In genomic region chr1:12501661-12502060, GRCh38 we compare ENCODE assay signal across 12 cellular contexts.
DNase-seq lines count a peak whose midpoint lies in the region; ATAC-seq and TF ChIP-seq lines count a peak whose summit lies in the region.
"Had no signal": no experiment of that assay in that cellular context is flagged by ENCODE, and none has a peak within 500 bp of the region (broad histone marks: within the 10 kb centered on the region; RNA-seq: fewer than 3 reads in every experiment).

No MANE protein-coding gene starts in this region.

- H3K27me3 Mint-ChIP-seq in mesothelial cell of epicardium (ENCODE audit: low read depth) = no peaks in the 10 kb centered on the region
- peaks cover 4% of the 10 kb centered on the region for H3K27me3 Mint-ChIP-seq in nephron progenitor cell (ENCODE audit: low read depth, poor library complexity)

- H3K9me3 Mint-ChIP-seq in mesothelial cell of epicardium = no peaks in the 10 kb centered on the region
- H3K9me3 Mint-ChIP-seq in nephron progenitor cell = no peaks in the 10 kb centered on the region

- H3K4me1 Mint-ChIP-seq in mesothelial cell of epicardium (peaks cover 63% of the 10 kb centered on the region), nephron progenitor cell (peaks cover 51% of the 10 kb centered on the region)

- H3K27me3 ChIP-seq in IMR-90 (ENCODE audit: control insufficient read depth, insufficient read depth, low read length) (no peaks in the 10 kb centered on the region), brain microvascular endothelial cell (replicated peaks) (no peaks in the 10 kb centered on the region)
- H3K27me3 ChIP-seq: body of pancreas, neutrophil, stomach had no signal

- no peak overlapping the region for H4K91ac ChIP-seq in IMR-90 (ENCODE audit: insufficient read depth, low read depth, low read length)

- H3K27ac ChIP-seq in IMR-90 (ENCODE audit: insufficient read depth, low read length) (no peak overlapping the region), brain microvascular endothelial cell (peak overlapping the region; percentile 41)
- H3K27ac ChIP-seq: body of pancreas, neutrophil had no signal

- in situ Hi-C loops in IMR-90 (cut with MboI; ENCODE audit: low sequenced_read_pairs) (no loop called here), brain microvascular endothelial cell (cut with HindIII; ENCODE audit: low pct_ligation_motif_present, low sequenced_read_pairs) (no loop called here)

- CTCF ChIA-PET in IMR-90 (lab: Yijun Ruan, JAX) = no interaction called here

- POLR2A ChIA-PET in IMR-90 (lab: Charles Lee; ENCODE audit: unreplicated experiment) = no interaction called here

- H2AFZ ChIP-seq in IMR-90 (replicated peaks; ENCODE audit: low read length, poor library complexity) = no peak overlapping the region

- H3K9me3 ChIP-seq in IMR-90 (ENCODE audit: control insufficient read depth, insufficient read depth, low read length) = no peaks in the 10 kb centered on the region
- H3K9me3 ChIP-seq: body of pancreas, neutrophil, stomach had no signal

- H2BK120ac ChIP-seq in IMR-90 (ENCODE audit: low read depth, low read length) = no peak overlapping the region

- H3K14ac ChIP-seq in IMR-90 (replicated peaks; ENCODE audit: low read depth, low read length) = no peak overlapping the region

- TF ChIP-seq CTCF in IMR-90 (conservative IDR thresholded peaks at IDR 0.05; ENCODE audit: low read depth, low read length) (no peak), brain microvascular endothelial cell (IDR thresholded peaks at IDR 0.05; ENCODE audit: low read depth, low read length, missing control alignments) (no peak), mesothelial cell of epicardium (IDR thresholded peaks at IDR 0.05; ENCODE audit: unreplicated experiment) (no peak), nephron progenitor cell (IDR thresholded peaks at IDR 0.05) (no peak)

- no peak overlapping the region for H2BK15ac ChIP-seq in IMR-90 (ENCODE audit: low read depth, low read length)

- no peak overlapping the region for H3K56ac ChIP-seq in IMR-90 (ENCODE audit: extremely low read depth, insufficient read depth, low read length)

- no peaks in the 10 kb centered on the region for H3K9me1 ChIP-seq in IMR-90 (ENCODE audit: insufficient read depth, low read length)

- H2AK5ac ChIP-seq in IMR-90 (ENCODE audit: low read depth, low read length) = no peak overlapping the region

- no peak overlapping the region for H4K5ac ChIP-seq in IMR-90 (ENCODE audit: low read depth, low read length)

- H2AK9ac ChIP-seq in IMR-90 (replicated peaks; ENCODE audit: low read depth, low read length, poor library complexity) = no peak overlapping the region

- H3K4ac ChIP-seq in IMR-90 (ENCODE audit: low read depth, low read length) = no peak overlapping the region

- H3K18ac ChIP-seq in IMR-90 (ENCODE audit: low read depth, low read length) = no peak overlapping the region

- H3K4me3 Mint-ChIP-seq in mesothelial cell of epicardium (no peak overlapping the region), nephron progenitor cell (no peak overlapping the region)

- BruUV-seq in IMR-90 (replicated peaks; lab: Mats Ljungman, UMichigan) = no TSS peak

- H3K4me1 ChIP-seq in IMR-90 (ENCODE audit: control insufficient read depth, insufficient read depth, low read length) = peaks cover 4% of the 10 kb centered on the region

- TF ChIP-seq RAD21 in IMR-90 (IDR thresholded peaks at IDR 0.05; ENCODE audit: low read length) = no peak

- no peak overlapping the region for H2BK20ac ChIP-seq in IMR-90 (ENCODE audit: low read depth, low read length)

- H3K27ac Mint-ChIP-seq in mesothelial cell of epicardium = peak overlapping the region; percentile 75
- H3K27ac Mint-ChIP-seq in nephron progenitor cell = no peak overlapping the region

- no peak overlapping the region for H2BK5ac ChIP-seq in IMR-90 (ENCODE audit: low read depth, low read length, poor library complexity, severe bottlenecking)

- H3K36me3 Mint-ChIP-seq in mesothelial cell of epicardium (peaks cover 42% of the 10 kb centered on the region), nephron progenitor cell (ENCODE audit: low read depth) (peaks cover 25% of the 10 kb centered on the region)

- DNase-seq in EH (ENCODE audit: low read depth) = peak; percentile 69
- peak; percentile 86 for DNase-seq in IMR-90
- peak; percentile 66 for DNase-seq in brain microvascular endothelial cell
- DNase-seq in mesothelial cell of epicardium (ENCODE audit: low spot score in 2 of 2, unreplicated experiment in 2 of 2) = no peak
- DNase-seq in nephron progenitor cell = no peak
- DNase-seq in SKM-1 (lab: John Stamatoyannopoulos, UW; ENCODE audit: unreplicated experiment) = no peak
- DNase-seq: NCI-H1930, stomach had no signal

- H3K23ac ChIP-seq in IMR-90 (ENCODE audit: low read depth, low read length) = no peak overlapping the region

- H3K4me2 ChIP-seq in IMR-90 (ENCODE audit: low read depth, low read length) = no peak overlapping the region

- H3K4me3 ChIP-seq in IMR-90 (ENCODE audit: insufficient read depth, low read depth, low read length) = no peak overlapping the region
- no peak overlapping the region for H3K4me3 ChIP-seq in brain microvascular endothelial cell (ENCODE audit: low read depth, low read length)
- H3K4me3 ChIP-seq: body of pancreas, stomach had no signal

- H4K20me1 ChIP-seq in IMR-90 (ENCODE audit: insufficient read depth, low read length) = no peaks in the 10 kb centered on the region

- WGBS in IMR-90 (ENCODE audit: extremely low coverage in 2 of 2, insufficient read length in 1 of 2), 2 experiments = 64% methylated on average over 6 of the region's 9 CpGs; no CpG with 5 or more reads in 1 of the 2 experiments

- H3K9ac ChIP-seq in IMR-90 (ENCODE audit: low read depth, low read length) = no peak overlapping the region

- peak; percentile 80 for ATAC-seq in IMR-90 (ENCODE audit: low read depth)
- no peak for ATAC-seq in HG03439 (IDR thresholded peaks at IDR 0.05; ENCODE audit: unreplicated experiment)
- ATAC-seq in GM21528 (IDR thresholded peaks at IDR 0.05; ENCODE audit: low FRiP score, unreplicated experiment) = no peak
- ATAC-seq: body of pancreas had no signal

- H3K36me3 ChIP-seq in IMR-90 (ENCODE audit: control insufficient read depth, insufficient read depth, low read length) (peaks cover 6% of the 10 kb centered on the region; the same call in 1 of the 2 replicates), brain microvascular endothelial cell (replicated peaks) (peaks cover 13% of the 10 kb centered on the region)

- no peaks in the 10 kb centered on the region for H3K79me1 ChIP-seq in IMR-90 (ENCODE audit: low read depth in 1 of 2, low read length in 2 of 2)

- no peak for TF ChIP-seq POLR2A in IMR-90 (IDR thresholded peaks at IDR 0.05; ENCODE audit: low read depth, low read length)

- H4K8ac ChIP-seq in IMR-90 (ENCODE audit: low read depth in 2 of 2, low read length in 2 of 2) = no peak overlapping the region

- dilution Hi-C loops in IMR-90 (cut with HindIII; ENCODE audit: low sequenced_read_pairs, unreplicated experiment) = no loop called here

- intact Hi-C loops in IMR-90 (cut with micrococcal nuclease) = no loop called here

TF ChIP-seq in IMR-90, 13 proteins besides CTCF, POLR2A, EP300 and RAD21:
- no peak for TF ChIP-seq CEBPB (IDR thresholded peaks at IDR 0.05; ENCODE audit: low read depth, low read length)
- TF ChIP-seq BHLHE40 (IDR thresholded peaks at IDR 0.05; ENCODE audit: low read depth, low read length) = peak; percentile 59
- no peak for TF ChIP-seq MAFK (IDR thresholded peaks at IDR 0.05; ENCODE audit: low read depth, low read length)
- peak; percentile 33; the same call in 1 of the 2 replicates for TF ChIP-seq FOS (IDR thresholded peaks at IDR 0.05; ENCODE audit: low read depth, low read length)

Comparison
In these comparisons a context has a peak if more than half of its experiments do, and no peak if none do; other contexts are left out.
1. DNase-seq: peak in EH (single experiment), IMR-90 (single experiment) and brain microvascular endothelial cell (single experiment); none in mesothelial cell of epicardium (0 of 2), nephron progenitor cell (single experiment) and SKM-1 (single experiment).